ENCODE assay signal across 14 cellular contexts in genomic region chr2:206851511-206851910, GRCh38.
DNase-seq lines count a peak whose midpoint lies in the region; ATAC-seq and TF ChIP-seq lines count a peak whose summit lies in the region.
"Had no signal": no experiment of that assay in that cellular context is flagged by ENCODE, and none has a peak within 500 bp of the region (broad histone marks: within the 10 kb centered on the region; RNA-seq: fewer than 3 reads in every experiment).

No MANE protein-coding gene starts in this region.

- no peak overlapping the region for H2BK15ac ChIP-seq in H9 (ENCODE audit: low read depth, low read length)

- H4K8ac ChIP-seq in H9 (replicated peaks; ENCODE audit: insufficient read length, low read depth, low read length): no peak overlapping the region

- no peak overlapping the region for H3K4ac ChIP-seq in H9 (ENCODE audit: low read depth, low read length)

- WGBS in aorta, 2 donors: 96 to 98% methylated on average over 1 of the region's 1 CpG
- WGBS in H9 (ENCODE audit: extremely low coverage, insufficient read length, low lambda C conversion rate): no CpG with 5 or more reads among the region's 1 CpG

- H4K91ac ChIP-seq in H9 (ENCODE audit: insufficient read length, low read depth, low read length): no peak overlapping the region

- H3K14ac ChIP-seq in H9 (ENCODE audit: insufficient read depth, low read length): no peak overlapping the region

- H2AFZ ChIP-seq in H9 (ENCODE audit: low read length): no peak overlapping the region

- no peaks in the 10 kb centered on the region for H3K79me1 ChIP-seq in H9 (ENCODE audit: insufficient read depth, low read depth, low read length, poor library complexity, severe bottlenecking)

- H3K4me1 ChIP-seq in aorta (ENCODE audit: control insufficient read depth in 1 of 2, insufficient read depth in 2 of 2, low read length in 2 of 2) (peaks cover 5 to 8% of the 10 kb centered on the region in 2 donors), H9 (ENCODE audit: insufficient read depth, low read length) (peaks cover 2% of the 10 kb centered on the region; the same call in 1 of the 2 replicates)
- H3K4me1 ChIP-seq: HAP-1 had no signal

- H3K9me3 ChIP-seq in aorta (ENCODE audit: control insufficient read depth, low read length) (no peaks in the 10 kb centered on the region), H9 (ENCODE audit: control insufficient read depth, low read depth, low read length) (no peaks in the 10 kb centered on the region)
- H3K9me3 ChIP-seq: BE2C, HAP-1 had no signal

- H3K9ac ChIP-seq in H9 (ENCODE audit: extremely low read depth, insufficient read length, low read length): no peak overlapping the region

- intact Hi-C loops in aorta (cut with DNase I): no loop called here

- no peak overlapping the region for H2BK120ac ChIP-seq in H9 (ENCODE audit: low read depth, low read length, poor library complexity, severe bottlenecking)

- H3K79me2 ChIP-seq in H9 (ENCODE audit: insufficient read depth, low read length): no peaks in the 10 kb centered on the region

- H3K27me3 ChIP-seq in aorta (ENCODE audit: control insufficient read depth in 1 of 2, insufficient read depth in 2 of 2, low read length in 1 of 2): no peaks in the 10 kb centered on the region
- H3K27me3 ChIP-seq in H9 (ENCODE audit: insufficient read depth, low read length): no peaks in the 10 kb centered on the region
- H3K27me3 ChIP-seq: BE2C had no signal

- H3K4me3 ChIP-seq in aorta (ENCODE audit: low read length in 2 of 2): no peak overlapping the region
- H3K4me3 ChIP-seq: HAP-1 had no signal

- H3K4me1 Mint-ChIP-seq in H9: peaks cover 0 to 5% of the 10 kb centered on the region in 2 experiments; a peak in 2 of 4 replicates
- H3K4me1 Mint-ChIP-seq: CD4-positive, CD25-positive, alpha-beta regulatory T cell; CD8-positive, alpha-beta memory T cell had no signal

- no peak overlapping the region for H3K56ac ChIP-seq in H9 (ENCODE audit: insufficient read length, low read depth, low read length)

- TF ChIP-seq CTCF in H9 (conservative IDR thresholded peaks at IDR 0.05): no peak

- H2BK20ac ChIP-seq in H9 (ENCODE audit: low read depth, low read length, poor library complexity, severe bottlenecking): no peak overlapping the region

- no peak overlapping the region for H3K4me2 ChIP-seq in H9 (ENCODE audit: insufficient read depth, insufficient read length, low read length)

- no peak overlapping the region for H2AK5ac ChIP-seq in H9 (ENCODE audit: insufficient read length, low read length)

- H2BK12ac ChIP-seq in H9 (ENCODE audit: insufficient read length, low read depth, low read length): no peak overlapping the region

- DNase-seq in DMS 273 treated with DMSO at 0.1 percent for 48 hours (lab: John Stamatoyannopoulos, UW) (peak; percentile 72), NCI-H1694 treated with DMSO at 0.1 percent for 48 hours (lab: John Stamatoyannopoulos, UW) (peak; percentile 92), NCI-H524 treated with DMSO at 0.1 percent for 48 hours (lab: John Stamatoyannopoulos, UW) (peak; percentile 6), DMS79 treated with DMSO at 0.1 percent for 48 hours (lab: John Stamatoyannopoulos, UW) (no peak), aorta (no peak), NOMO-1 treated with DMSO at 0.1 percent for 48 hours (lab: John Stamatoyannopoulos, UW; ENCODE audit: unreplicated experiment) (no peak), H9 (no peak)
- DNase-seq: BE2C; CD4-positive, CD25-positive, alpha-beta regulatory T cell; CD8-positive, alpha-beta memory T cell; COR-L47; DND-41; EL had no signal

- H3K27ac Mint-ChIP-seq in H9: no peak overlapping the region
- H3K27ac Mint-ChIP-seq: CD4-positive, CD25-positive, alpha-beta regulatory T cell had no signal

- H3K23ac ChIP-seq in H9 (ENCODE audit: insufficient read length, low read depth, low read length): no peak overlapping the region

- H3K27me3 Mint-ChIP-seq in H9 (ENCODE audit: low read depth): no peaks in the 10 kb centered on the region
- H3K27me3 Mint-ChIP-seq: CD4-positive, CD25-positive, alpha-beta regulatory T cell; CD8-positive, alpha-beta memory T cell had no signal

- no peak overlapping the region for H3K18ac ChIP-seq in H9 (ENCODE audit: insufficient read length, low read depth, low read length)

- peaks cover 0 to 1% of the 10 kb centered on the region in 2 donors for H3K36me3 ChIP-seq in aorta (ENCODE audit: control insufficient read depth in 1 of 2, insufficient read depth in 2 of 2, low read length in 1 of 2)
- H3K36me3 ChIP-seq: BE2C, HAP-1 had no signal

- no peak for ATAC-seq in aorta (ENCODE audit: low FRiP score)

- H3K9me3 Mint-ChIP-seq in H9: no peaks in the 10 kb centered on the region
- H3K9me3 Mint-ChIP-seq: CD4-positive, CD25-positive, alpha-beta regulatory T cell; CD8-positive, alpha-beta memory T cell had no signal

- no peaks in the 10 kb centered on the region for H4K20me1 ChIP-seq in H9 (ENCODE audit: control insufficient read depth, insufficient read depth, insufficient read length)

- H2BK5ac ChIP-seq in H9 (ENCODE audit: insufficient read length, low read length): no peak overlapping the region

- H3K27ac ChIP-seq in aorta (ENCODE audit: low read depth in 1 of 2, low read length in 2 of 2): no peak overlapping the region
- no peak overlapping the region for H3K27ac ChIP-seq in H9 (ENCODE audit: insufficient read length, low read depth, low read length)

- H4K5ac ChIP-seq in H9 (ENCODE audit: insufficient read length, low read depth, low read length): no peak overlapping the region

- no peak overlapping the region for H3T11ph ChIP-seq in H9 (ENCODE audit: low read length)

- H3K23me2 ChIP-seq in H9 (ENCODE audit: insufficient read length, low read depth, low read length, poor library complexity, severe bottlenecking): no peaks in the 10 kb centered on the region

- no peak overlapping the region for H3K4me3 Mint-ChIP-seq in H9
- H3K4me3 Mint-ChIP-seq: CD4-positive, CD25-positive, alpha-beta regulatory T cell; CD8-positive, alpha-beta memory T cell had no signal

- H3K36me3 Mint-ChIP-seq in H9 (ENCODE audit: insufficient read depth in 1 of 3, low read depth in 3 of 3): no peaks in the 10 kb centered on the region
- H3K36me3 Mint-ChIP-seq: CD4-positive, CD25-positive, alpha-beta regulatory T cell had no signal

Comparison
In these comparisons a context has a peak if more than half of its experiments do, and no peak if none do; other contexts are left out.
1. DNase-seq: peak in DMS 273 treated with DMSO at 0.1 percent for 48 hours (single experiment), NCI-H1694 treated with DMSO at 0.1 percent for 48 hours (single experiment) and NCI-H524 treated with DMSO at 0.1 percent for 48 hours (single experiment); none in DMS79 treated with DMSO at 0.1 percent for 48 hours (single experiment), aorta (0 of 2), NOMO-1 treated with DMSO at 0.1 percent for 48 hours (single experiment) and H9 (single experiment).